Comparison of ENCODE assay signal across 1 cellular context in the genomic region with DNA sequence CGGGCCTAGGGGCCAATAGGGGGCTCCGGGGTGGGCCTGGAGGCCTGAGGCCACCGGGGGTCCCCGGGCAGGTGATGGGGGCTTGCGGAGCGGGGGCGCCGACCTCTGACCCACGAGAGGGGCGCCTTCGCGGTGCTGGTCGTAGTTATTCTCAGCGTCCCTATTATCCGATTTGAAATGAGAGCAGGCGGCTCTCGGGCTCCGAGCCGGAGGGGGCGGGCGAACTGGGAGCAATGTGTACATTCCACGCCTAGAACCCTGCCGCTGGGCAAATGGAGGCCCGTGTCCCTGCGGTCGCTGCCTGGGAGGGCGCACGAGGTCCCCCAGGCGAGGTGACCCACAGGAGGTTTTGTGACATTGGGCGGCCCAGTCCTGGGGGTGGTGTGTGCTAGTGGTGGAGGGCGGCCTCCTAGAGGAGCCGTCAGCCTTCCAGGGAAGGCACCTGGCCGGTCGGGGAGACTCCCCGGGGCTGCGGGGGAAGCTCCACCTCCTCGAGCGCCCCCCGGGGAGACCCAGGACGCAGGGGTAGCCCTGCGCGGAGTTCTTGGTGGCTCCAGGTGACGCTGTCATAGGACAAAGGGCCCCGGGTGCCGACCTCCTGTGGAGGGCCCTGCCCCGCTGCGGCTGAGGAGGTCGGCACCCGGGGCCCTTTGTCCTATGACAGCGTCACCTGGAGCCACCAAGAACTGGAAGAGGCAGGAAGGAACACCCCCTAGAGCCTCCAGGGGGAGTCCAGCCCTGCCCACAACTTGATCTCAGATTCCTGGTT.
TF ChIP-seq lines count a peak whose summit lies in the region.

No MANE protein-coding gene starts in this region.

TF ChIP-seq in HepG2, 621 proteins besides CTCF, POLR2A, EP300 and RAD21 (continued from another document and continues in another):
- TF ChIP-seq, protein P1, sequence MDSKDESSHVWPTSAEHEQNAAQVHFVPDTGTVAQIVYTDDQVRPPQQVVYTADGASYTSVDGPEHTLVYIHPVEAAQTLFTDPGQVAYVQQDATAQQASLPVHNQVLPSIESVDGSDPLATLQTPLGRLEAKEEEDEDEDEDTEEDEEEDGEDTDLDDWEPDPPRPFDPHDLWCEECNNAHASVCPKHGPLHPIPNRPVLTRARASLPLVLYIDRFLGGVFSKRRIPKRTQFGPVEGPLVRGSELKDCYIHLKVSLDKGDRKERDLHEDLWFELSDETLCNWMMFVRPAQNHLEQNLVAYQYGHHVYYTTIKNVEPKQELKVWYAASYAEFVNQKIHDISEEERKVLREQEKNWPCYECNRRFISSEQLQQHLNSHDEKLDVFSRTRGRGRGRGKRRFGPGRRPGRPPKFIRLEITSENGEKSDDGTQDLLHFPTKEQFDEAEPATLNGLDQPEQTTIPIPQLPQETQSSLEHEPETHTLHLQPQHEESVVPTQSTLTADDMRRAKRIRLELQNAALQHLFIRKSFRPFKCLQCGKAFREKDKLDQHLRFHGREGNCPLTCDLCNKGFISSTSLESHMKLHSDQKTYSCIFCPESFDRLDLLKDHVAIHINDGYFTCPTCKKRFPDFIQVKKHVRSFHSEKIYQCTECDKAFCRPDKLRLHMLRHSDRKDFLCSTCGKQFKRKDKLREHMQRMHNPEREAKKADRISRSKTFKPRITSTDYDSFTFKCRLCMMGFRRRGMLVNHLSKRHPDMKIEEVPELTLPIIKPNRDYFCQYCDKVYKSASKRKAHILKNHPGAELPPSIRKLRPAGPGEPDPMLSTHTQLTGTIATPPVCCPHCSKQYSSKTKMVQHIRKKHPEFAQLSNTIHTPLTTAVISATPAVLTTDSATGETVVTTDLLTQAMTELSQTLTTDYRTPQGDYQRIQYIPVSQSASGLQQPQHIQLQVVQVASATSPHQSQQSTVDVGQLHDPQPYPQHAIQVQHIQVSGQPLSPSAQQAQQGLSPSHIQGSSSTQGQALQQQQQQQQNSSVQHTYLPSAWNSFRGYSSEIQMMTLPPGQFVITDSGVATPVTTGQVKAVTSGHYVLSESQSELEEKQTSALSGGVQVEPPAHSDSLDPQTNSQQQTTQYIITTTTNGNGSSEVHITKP (CRISPR knock-in tag; IDR thresholded peaks at IDR 0.05; ENCODE audit: low read depth): 0 out of 2 replicates have a peak, but pooled peaks have one; percentile 40
- TF ChIP-seq, protein P2, sequence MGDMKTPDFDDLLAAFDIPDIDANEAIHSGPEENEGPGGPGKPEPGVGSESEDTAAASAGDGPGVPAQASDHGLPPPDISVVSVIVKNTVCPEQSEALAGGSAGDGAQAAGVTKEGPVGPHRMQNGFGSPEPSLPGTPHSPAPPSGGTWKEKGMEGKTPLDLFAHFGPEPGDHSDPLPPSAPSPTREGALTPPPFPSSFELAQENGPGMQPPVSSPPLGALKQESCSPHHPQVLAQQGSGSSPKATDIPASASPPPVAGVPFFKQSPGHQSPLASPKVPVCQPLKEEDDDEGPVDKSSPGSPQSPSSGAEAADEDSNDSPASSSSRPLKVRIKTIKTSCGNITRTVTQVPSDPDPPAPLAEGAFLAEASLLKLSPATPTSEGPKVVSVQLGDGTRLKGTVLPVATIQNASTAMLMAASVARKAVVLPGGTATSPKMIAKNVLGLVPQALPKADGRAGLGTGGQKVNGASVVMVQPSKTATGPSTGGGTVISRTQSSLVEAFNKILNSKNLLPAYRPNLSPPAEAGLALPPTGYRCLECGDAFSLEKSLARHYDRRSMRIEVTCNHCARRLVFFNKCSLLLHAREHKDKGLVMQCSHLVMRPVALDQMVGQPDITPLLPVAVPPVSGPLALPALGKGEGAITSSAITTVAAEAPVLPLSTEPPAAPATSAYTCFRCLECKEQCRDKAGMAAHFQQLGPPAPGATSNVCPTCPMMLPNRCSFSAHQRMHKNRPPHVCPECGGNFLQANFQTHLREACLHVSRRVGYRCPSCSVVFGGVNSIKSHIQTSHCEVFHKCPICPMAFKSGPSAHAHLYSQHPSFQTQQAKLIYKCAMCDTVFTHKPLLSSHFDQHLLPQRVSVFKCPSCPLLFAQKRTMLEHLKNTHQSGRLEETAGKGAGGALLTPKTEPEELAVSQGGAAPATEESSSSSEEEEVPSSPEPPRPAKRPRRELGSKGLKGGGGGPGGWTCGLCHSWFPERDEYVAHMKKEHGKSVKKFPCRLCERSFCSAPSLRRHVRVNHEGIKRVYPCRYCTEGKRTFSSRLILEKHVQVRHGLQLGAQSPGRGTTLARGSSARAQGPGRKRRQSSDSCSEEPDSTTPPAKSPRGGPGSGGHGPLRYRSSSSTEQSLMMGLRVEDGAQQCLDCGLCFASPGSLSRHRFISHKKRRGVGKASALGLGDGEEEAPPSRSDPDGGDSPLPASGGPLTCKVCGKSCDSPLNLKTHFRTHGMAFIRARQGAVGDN (CRISPR knock-in tag; IDR thresholded peaks at IDR 0.05): peak; percentile 67
- TF ChIP-seq KLF12 (CRISPR knock-in tag; IDR thresholded peaks at IDR 0.05; ENCODE audit: borderline replicate concordance) (no peak), RBFOX2 (IDR thresholded peaks at IDR 0.05; ENCODE audit: low read depth, low read length) (peak; percentile 39), ZNF451 (CRISPR knock-in tag; IDR thresholded peaks at IDR 0.05) (peak; percentile 36; the same call in 1 of the 2 replicates), FOXA1 (IDR thresholded peaks at IDR 0.05) (no peak), FOXA1 (CRISPR knock-in tag; IDR thresholded peaks at IDR 0.05) (peak; percentile 36; the same call in 1 of the 2 replicates), ZSCAN22 (CRISPR knock-in tag; IDR thresholded peaks at IDR 0.05) (no peak), TEAD3 (CRISPR knock-in tag; optimal IDR thresholded peaks at IDR 0.05; ENCODE audit: borderline replicate concordance) (peak; percentile 50), ZNF605 (CRISPR knock-in tag; IDR thresholded peaks at IDR 0.05) (no peak), ZC3H13 (CRISPR knock-in tag; IDR thresholded peaks at IDR 0.05) (peak; percentile 24), ZNF326 (CRISPR knock-in tag; IDR thresholded peaks at IDR 0.05; ENCODE audit: borderline replicate concordance) (peak; percentile 90; the same call in 1 of the 2 replicates), DMAP1 (CRISPR knock-in tag; IDR thresholded peaks at IDR 0.05) (peak; percentile 19; the same call in 1 of the 2 replicates), SRSF9 (IDR thresholded peaks at IDR 0.05; ENCODE audit: borderline replicate concordance, insufficient read depth, low read depth, low read length, poor library complexity, severe bottlenecking) (no peak), POLR2G (IDR thresholded peaks at IDR 0.05; ENCODE audit: low read depth, low read length) (peak; percentile 70; the same call in 1 of the 2 replicates), KDM2A (CRISPR knock-in tag; IDR thresholded peaks at IDR 0.05; ENCODE audit: borderline replicate concordance, low read depth) (peak; percentile 91), SP5 (CRISPR knock-in tag; IDR thresholded peaks at IDR 0.05; ENCODE audit: borderline replicate concordance, low read depth) (0 out of 2 replicates have a peak, but pooled peaks have one; percentile 12), ZFY (CRISPR knock-in tag; IDR thresholded peaks at IDR 0.05) (peak; percentile 63), TBX3 (IDR thresholded peaks at IDR 0.05; ENCODE audit: borderline replicate concordance) (no peak), ZFP82 (CRISPR knock-in tag; IDR thresholded peaks at IDR 0.05; ENCODE audit: borderline replicate concordance) (no peak), DNMT1 (CRISPR knock-in tag; IDR thresholded peaks at IDR 0.05) (no peak), ZBTB7B (CRISPR knock-in tag; IDR thresholded peaks at IDR 0.05) (0 out of 2 replicates have a peak, but pooled peaks have one; percentile 35), RBM22 (optimal IDR thresholded peaks at IDR 0.05; ENCODE audit: low read length) (peak; percentile 63), RFXANK (CRISPR knock-in tag; IDR thresholded peaks at IDR 0.05) (no peak), ZNF777 (CRISPR knock-in tag; IDR thresholded peaks at IDR 0.05) (0 out of 2 replicates have a peak, but pooled peaks have one; percentile 11), GABPB1 (CRISPR knock-in tag; IDR thresholded peaks at IDR 0.05) (peak; percentile 32; the same call in 1 of the 2 replicates), NR2F6 (IDR thresholded peaks at IDR 0.05) (no peak), NR2F6 (CRISPR knock-in tag; IDR thresholded peaks at IDR 0.05) (peak; percentile 17; the same call in 1 of the 2 replicates), ZBTB38 (CRISPR knock-in tag; IDR thresholded peaks at IDR 0.05) (no peak), FLYWCH1 (CRISPR knock-in tag; IDR thresholded peaks at IDR 0.05) (no peak), EHMT2 (IDR thresholded peaks at IDR 0.05; ENCODE audit: borderline replicate concordance, low read depth, low read length) (no peak)
- TF ChIP-seq, protein P3, sequence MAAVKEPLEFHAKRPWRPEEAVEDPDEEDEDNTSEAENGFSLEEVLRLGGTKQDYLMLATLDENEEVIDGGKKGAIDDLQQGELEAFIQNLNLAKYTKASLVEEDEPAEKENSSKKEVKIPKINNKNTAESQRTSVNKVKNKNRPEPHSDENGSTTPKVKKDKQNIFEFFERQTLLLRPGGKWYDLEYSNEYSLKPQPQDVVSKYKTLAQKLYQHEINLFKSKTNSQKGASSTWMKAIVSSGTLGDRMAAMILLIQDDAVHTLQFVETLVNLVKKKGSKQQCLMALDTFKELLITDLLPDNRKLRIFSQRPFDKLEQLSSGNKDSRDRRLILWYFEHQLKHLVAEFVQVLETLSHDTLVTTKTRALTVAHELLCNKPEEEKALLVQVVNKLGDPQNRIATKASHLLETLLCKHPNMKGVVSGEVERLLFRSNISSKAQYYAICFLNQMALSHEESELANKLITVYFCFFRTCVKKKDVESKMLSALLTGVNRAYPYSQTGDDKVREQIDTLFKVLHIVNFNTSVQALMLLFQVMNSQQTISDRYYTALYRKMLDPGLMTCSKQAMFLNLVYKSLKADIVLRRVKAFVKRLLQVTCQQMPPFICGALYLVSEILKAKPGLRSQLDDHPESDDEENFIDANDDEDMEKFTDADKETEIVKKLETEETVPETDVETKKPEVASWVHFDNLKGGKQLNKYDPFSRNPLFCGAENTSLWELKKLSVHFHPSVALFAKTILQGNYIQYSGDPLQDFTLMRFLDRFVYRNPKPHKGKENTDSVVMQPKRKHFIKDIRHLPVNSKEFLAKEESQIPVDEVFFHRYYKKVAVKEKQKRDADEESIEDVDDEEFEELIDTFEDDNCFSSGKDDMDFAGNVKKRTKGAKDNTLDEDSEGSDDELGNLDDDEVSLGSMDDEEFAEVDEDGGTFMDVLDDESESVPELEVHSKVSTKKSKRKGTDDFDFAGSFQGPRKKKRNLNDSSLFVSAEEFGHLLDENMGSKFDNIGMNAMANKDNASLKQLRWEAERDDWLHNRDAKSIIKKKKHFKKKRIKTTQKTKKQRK (IDR thresholded peaks at IDR 0.05; ENCODE audit: low read length): no peak
- TF ChIP-seq, protein P4, sequence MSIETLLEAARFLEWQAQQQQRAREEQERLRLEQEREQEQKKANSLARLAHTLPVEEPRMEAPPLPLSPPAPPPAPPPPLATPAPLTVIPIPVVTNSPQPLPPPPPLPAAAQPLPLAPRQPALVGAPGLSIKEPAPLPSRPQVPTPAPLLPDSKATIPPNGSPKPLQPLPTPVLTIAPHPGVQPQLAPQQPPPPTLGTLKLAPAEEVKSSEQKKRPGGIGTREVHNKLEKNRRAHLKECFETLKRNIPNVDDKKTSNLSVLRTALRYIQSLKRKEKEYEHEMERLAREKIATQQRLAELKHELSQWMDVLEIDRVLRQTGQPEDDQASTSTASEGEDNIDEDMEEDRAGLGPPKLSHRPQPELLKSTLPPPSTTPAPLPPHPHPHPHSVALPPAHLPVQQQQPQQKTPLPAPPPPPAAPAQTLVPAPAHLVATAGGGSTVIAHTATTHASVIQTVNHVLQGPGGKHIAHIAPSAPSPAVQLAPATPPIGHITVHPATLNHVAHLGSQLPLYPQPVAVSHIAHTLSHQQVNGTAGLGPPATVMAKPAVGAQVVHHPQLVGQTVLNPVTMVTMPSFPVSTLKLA (IDR thresholded peaks at IDR 0.05): no peak
- TF ChIP-seq, protein P5, sequence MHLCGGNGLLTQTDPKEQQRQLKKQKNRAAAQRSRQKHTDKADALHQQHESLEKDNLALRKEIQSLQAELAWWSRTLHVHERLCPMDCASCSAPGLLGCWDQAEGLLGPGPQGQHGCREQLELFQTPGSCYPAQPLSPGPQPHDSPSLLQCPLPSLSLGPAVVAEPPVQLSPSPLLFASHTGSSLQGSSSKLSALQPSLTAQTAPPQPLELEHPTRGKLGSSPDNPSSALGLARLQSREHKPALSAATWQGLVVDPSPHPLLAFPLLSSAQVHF (CRISPR knock-in tag; IDR thresholded peaks at IDR 0.05): no peak
- TF ChIP-seq, protein P6, sequence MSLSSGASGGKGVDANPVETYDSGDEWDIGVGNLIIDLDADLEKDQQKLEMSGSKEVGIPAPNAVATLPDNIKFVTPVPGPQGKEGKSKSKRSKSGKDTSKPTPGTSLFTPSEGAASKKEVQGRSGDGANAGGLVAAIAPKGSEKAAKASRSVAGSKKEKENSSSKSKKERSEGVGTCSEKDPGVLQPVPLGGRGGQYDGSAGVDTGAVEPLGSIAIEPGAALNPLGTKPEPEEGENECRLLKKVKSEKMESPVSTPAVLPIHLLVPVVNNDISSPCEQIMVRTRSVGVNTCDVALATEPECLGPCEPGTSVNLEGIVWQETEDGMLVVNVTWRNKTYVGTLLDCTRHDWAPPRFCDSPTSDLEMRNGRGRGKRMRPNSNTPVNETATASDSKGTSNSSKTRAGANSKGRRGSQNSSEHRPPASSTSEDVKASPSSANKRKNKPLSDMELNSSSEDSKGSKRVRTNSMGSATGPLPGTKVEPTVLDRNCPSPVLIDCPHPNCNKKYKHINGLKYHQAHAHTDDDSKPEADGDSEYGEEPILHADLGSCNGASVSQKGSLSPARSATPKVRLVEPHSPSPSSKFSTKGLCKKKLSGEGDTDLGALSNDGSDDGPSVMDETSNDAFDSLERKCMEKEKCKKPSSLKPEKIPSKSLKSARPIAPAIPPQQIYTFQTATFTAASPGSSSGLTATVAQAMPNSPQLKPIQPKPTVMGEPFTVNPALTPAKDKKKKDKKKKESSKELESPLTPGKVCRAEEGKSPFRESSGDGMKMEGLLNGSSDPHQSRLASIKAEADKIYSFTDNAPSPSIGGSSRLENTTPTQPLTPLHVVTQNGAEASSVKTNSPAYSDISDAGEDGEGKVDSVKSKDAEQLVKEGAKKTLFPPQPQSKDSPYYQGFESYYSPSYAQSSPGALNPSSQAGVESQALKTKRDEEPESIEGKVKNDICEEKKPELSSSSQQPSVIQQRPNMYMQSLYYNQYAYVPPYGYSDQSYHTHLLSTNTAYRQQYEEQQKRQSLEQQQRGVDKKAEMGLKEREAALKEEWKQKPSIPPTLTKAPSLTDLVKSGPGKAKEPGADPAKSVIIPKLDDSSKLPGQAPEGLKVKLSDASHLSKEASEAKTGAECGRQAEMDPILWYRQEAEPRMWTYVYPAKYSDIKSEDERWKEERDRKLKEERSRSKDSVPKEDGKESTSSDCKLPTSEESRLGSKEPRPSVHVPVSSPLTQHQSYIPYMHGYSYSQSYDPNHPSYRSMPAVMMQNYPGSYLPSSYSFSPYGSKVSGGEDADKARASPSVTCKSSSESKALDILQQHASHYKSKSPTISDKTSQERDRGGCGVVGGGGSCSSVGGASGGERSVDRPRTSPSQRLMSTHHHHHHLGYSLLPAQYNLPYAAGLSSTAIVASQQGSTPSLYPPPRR (CRISPR knock-in tag; IDR thresholded peaks at IDR 0.05; ENCODE audit: borderline replicate concordance): no peak
